In genomic region chr2:15166878-15167277, GRCh38 we compare ENCODE assay signal across 37 cellular contexts.
A peak's percentile ranks its signal among the peaks of the same experiment; 100 is the strongest.
DNase-seq lines count a peak whose midpoint lies in the region; ATAC-seq, FAIRE-seq and TF ChIP-seq lines count a peak whose summit lies in the region.
"Had no signal": no experiment of that assay in that cellular context is flagged by ENCODE, and none has a peak within 500 bp of the region (broad histone marks: within the 10 kb centered on the region; RNA-seq: fewer than 3 reads in every experiment).

No MANE protein-coding gene starts in this region.

- no peaks in the 10 kb centered on the region for H4K20me1 ChIP-seq in IMR-90 (ENCODE audit: insufficient read depth, low read length)
- no peaks in the 10 kb centered on the region for H4K20me1 ChIP-seq in K562 (replicated peaks; ENCODE audit: control insufficient read depth, insufficient read depth, low read length)
- H4K20me1 ChIP-seq: BLaER1; BLaER1 treated with 17β-estradiol and CSF1 and Interleukin-3, amounts not matched to agents 10 nM and 100 nM had no signal

- H3K4me3 ChIP-seq in IMR-90 (ENCODE audit: insufficient read depth, low read depth, low read length): no peak overlapping the region
- H3K4me3 ChIP-seq in K562: no peak overlapping the region
- H3K4me3 ChIP-seq in coronary artery: no peak overlapping the region
- H3K4me3 ChIP-seq: A549; BLaER1; BLaER1 treated with 17β-estradiol and CSF1 and Interleukin-3, amounts not matched to agents 10 nM and 100 nM had no signal

- no peak for DNase-seq in IMR-90
- DNase-seq in K562 (ENCODE audit: extremely low read depth in 1 of 4, low spot score in 3 of 4): no peak
- peak; percentile 53 for DNase-seq in coronary artery (ENCODE audit: low spot score)
- no peak for DNase-seq in nephron progenitor cell
- no peak for DNase-seq in activated CD4-positive, alpha-beta T cell treated with anti-CD3 and anti-CD28 coated beads for 48 hours
- no peak for DNase-seq in activated CD4-positive, alpha-beta T cell treated with anti-CD3 and anti-CD28 coated beads, Interleukin-2, amount 50 U/mL, for 48 hours
- DNase-seq in D341Med (ENCODE audit: low spot score): no peak
- DNase-seq: 8988T; ACHN; AML-193; BE2C; C1 segment of cervical spinal cord; Caco-2; Calu3; CD4-positive, alpha-beta memory T cell; CD4-positive, alpha-beta T cell; CD4-positive, CD25-positive, alpha-beta regulatory T cell; CD8-positive, alpha-beta memory T cell; CD8-positive, alpha-beta T cell; COR-L47; DMS 273 treated with DMSO at 0.1 percent for 48 hours; DMS153; DMS53; DMS79; DMS79 treated with DMSO at 0.1 percent for 48 hours; DND-41; EL had no signal

- H3K79me1 ChIP-seq in IMR-90 (ENCODE audit: low read depth in 1 of 2, low read length in 2 of 2): peaks cover 3 to 11% of the 10 kb centered on the region in 2 experiments; a peak in 1 of 4 replicates

- H2AFZ ChIP-seq in IMR-90 (replicated peaks; ENCODE audit: low read length, poor library complexity): no peak overlapping the region
- no peak overlapping the region for H2AFZ ChIP-seq in K562 (ENCODE audit: low read depth, low read length)

- H4K8ac ChIP-seq in IMR-90 (ENCODE audit: low read depth in 2 of 2, low read length in 2 of 2): no peak overlapping the region

- no peak overlapping the region for H3K56ac ChIP-seq in IMR-90 (ENCODE audit: extremely low read depth, insufficient read depth, low read length)

- TF ChIP-seq CTCF in IMR-90 (conservative IDR thresholded peaks at IDR 0.05; ENCODE audit: low read depth, low read length) (no peak), K562 (IDR thresholded peaks at IDR 0.05 in 2 of 3, conservative IDR thresholded peaks at IDR 0.05 in 1 of 3; ENCODE audit: insufficient read depth in 2 of 3, low read depth in 1 of 3, low read length in 3 of 3) (no peak), coronary artery (IDR thresholded peaks at IDR 0.05) (no peak), nephron progenitor cell (IDR thresholded peaks at IDR 0.05) (no peak)

- peaks cover 8% of the 10 kb centered on the region for H3K9me1 ChIP-seq in IMR-90 (ENCODE audit: insufficient read depth, low read length)
- no peaks in the 10 kb centered on the region for H3K9me1 ChIP-seq in K562 (ENCODE audit: control insufficient read depth, insufficient read depth, low read length)

- WGBS in IMR-90 (ENCODE audit: extremely low coverage in 2 of 2, insufficient read length in 1 of 2), 2 experiments: 88% methylated on average over 7 of the region's 12 CpGs; no CpG with 5 or more reads in 1 of the 2 experiments
- 86% methylated on average over 8 of the region's 12 CpGs for WGBS in K562 (ENCODE audit: insufficient coverage, low coverage, missing lambda C conversion rate)

- TF ChIP-seq RAD21 in IMR-90 (IDR thresholded peaks at IDR 0.05; ENCODE audit: low read length): no peak
- TF ChIP-seq RAD21 in K562 (CRISPR knock-in tag; conservative IDR thresholded peaks at IDR 0.05 in 1 of 2, IDR thresholded peaks at IDR 0.05 in 1 of 2): no peak

- no TSS peak for BruUV-seq in IMR-90 (replicated peaks; lab: Mats Ljungman, UMichigan)
- no TSS peak for BruUV-seq in K562 (replicated peaks; lab: Mats Ljungman, UMichigan)

- peak overlapping the region; percentile 40 for H3K27ac Mint-ChIP-seq in nephron progenitor cell
- H3K27ac Mint-ChIP-seq: B cell; CD14-positive monocyte; CD4-positive, alpha-beta memory T cell; CD4-positive, alpha-beta T cell; CD4-positive, CD25-positive, alpha-beta regulatory T cell; CD8-positive, alpha-beta T cell had no signal

- ATAC-seq in IMR-90 (ENCODE audit: low read depth) (no peak), K562 (no peak), HG02610 (IDR thresholded peaks at IDR 0.05; ENCODE audit: unreplicated experiment) (no peak)
- ATAC-seq: A549; CD8-positive, alpha-beta T cell had no signal

- intact Hi-C loops in IMR-90 (cut with micrococcal nuclease): loop anchor here (5.0 kb wide), 1 partner anchor 125 kb away; no protein-coding TSS in a partner anchor
- intact Hi-C loops in K562 (cut with micrococcal nuclease): loop anchor here (10.0 kb wide), 1 partner anchor 418 kb away; no protein-coding TSS in a partner anchor

- H2BK120ac ChIP-seq in IMR-90 (ENCODE audit: low read depth, low read length): no peak overlapping the region

- peaks cover 15% of the 10 kb centered on the region for H3K4me1 ChIP-seq in IMR-90 (ENCODE audit: control insufficient read depth, insufficient read depth, low read length)
- H3K4me1 ChIP-seq in K562 (replicated peaks in 1 of 2; ENCODE audit: control insufficient read depth in 2 of 2, insufficient read depth in 2 of 2, low read length in 2 of 2): no peaks in the 10 kb centered on the region
- H3K4me1 ChIP-seq: BLaER1 had no signal

- no peak for TF ChIP-seq POLR2A in IMR-90 (IDR thresholded peaks at IDR 0.05; ENCODE audit: low read depth, low read length)
- TF ChIP-seq POLR2A in K562 (conservative IDR thresholded peaks at IDR 0.05): no peak

- in situ Hi-C loops in IMR-90 (cut with MboI; ENCODE audit: low sequenced_read_pairs): no loop called here
- in situ Hi-C loops in K562 (cut with MboI): no loop called here

- H3K27ac ChIP-seq in IMR-90 (ENCODE audit: insufficient read depth, low read length) (no peak overlapping the region), K562 (ENCODE audit: extremely low read depth, low read depth, low read length) (no peak overlapping the region), coronary artery (no peak overlapping the region)
- H3K27ac ChIP-seq: 22Rv1; A549; BLaER1; BLaER1 treated with 17β-estradiol and CSF1 and Interleukin-3, amounts not matched to agents 10 nM and 100 nM; C4-2B had no signal

- no peak overlapping the region for H4K91ac ChIP-seq in IMR-90 (ENCODE audit: insufficient read depth, low read depth, low read length)

- H3K9ac ChIP-seq in IMR-90 (ENCODE audit: low read depth, low read length) (no peak overlapping the region), K562 (ENCODE audit: insufficient read depth in 1 of 2, low read depth in 2 of 2, low read length in 2 of 2) (no peak overlapping the region)
- H3K9ac ChIP-seq: BLaER1; BLaER1 treated with 17β-estradiol and CSF1 and Interleukin-3, amounts not matched to agents 10 nM and 100 nM had no signal

- no peak overlapping the region for H3K23ac ChIP-seq in IMR-90 (ENCODE audit: low read depth, low read length)

- H3K4me2 ChIP-seq in IMR-90 (ENCODE audit: low read depth, low read length) (no peak overlapping the region), K562 (ENCODE audit: insufficient read depth, low read length) (no peak overlapping the region)
- H3K4me2 ChIP-seq: A549; BLaER1; BLaER1 treated with 17β-estradiol and CSF1 and Interleukin-3, amounts not matched to agents 10 nM and 100 nM had no signal

- no peak overlapping the region for H4K5ac ChIP-seq in IMR-90 (ENCODE audit: low read depth, low read length)

- H3K36me3 ChIP-seq in IMR-90 (ENCODE audit: control insufficient read depth, insufficient read depth, low read length): no peaks in the 10 kb centered on the region; the same call in 1 of the 2 replicates
- H3K36me3 ChIP-seq in K562 (ENCODE audit: control insufficient read depth, insufficient read depth, low read length): peaks cover 43% of the 10 kb centered on the region; the same call in 2 of the 3 replicates
- H3K36me3 ChIP-seq: BE2C had no signal

- H3K4me3 Mint-ChIP-seq in nephron progenitor cell: no peak overlapping the region
- H3K4me3 Mint-ChIP-seq: B cell; CD14-positive monocyte; CD4-positive, alpha-beta memory T cell; CD4-positive, alpha-beta T cell; CD4-positive, CD25-positive, alpha-beta regulatory T cell; CD8-positive, alpha-beta memory T cell; CD8-positive, alpha-beta T cell had no signal

- peaks cover 37% of the 10 kb centered on the region for H3K4me1 Mint-ChIP-seq in nephron progenitor cell
- H3K4me1 Mint-ChIP-seq: B cell; CD14-positive monocyte; CD4-positive, alpha-beta memory T cell; CD8-positive, alpha-beta memory T cell had no signal

- H3K9me3 Mint-ChIP-seq in nephron progenitor cell: no peaks in the 10 kb centered on the region
- H3K9me3 Mint-ChIP-seq: CD14-positive monocyte; CD4-positive, alpha-beta memory T cell; CD4-positive, alpha-beta T cell; CD4-positive, CD25-positive, alpha-beta regulatory T cell; CD8-positive, alpha-beta memory T cell; CD8-positive, alpha-beta T cell had no signal

- 0 out of 2 replicates have a peak overlapping the region, but pooled peaks have one; percentile 17 for H2AK5ac ChIP-seq in IMR-90 (ENCODE audit: low read depth, low read length)

- H3K27me3 Mint-ChIP-seq in nephron progenitor cell (ENCODE audit: low read depth, poor library complexity): no peaks in the 10 kb centered on the region
- H3K27me3 Mint-ChIP-seq: B cell; CD4-positive, alpha-beta memory T cell; CD4-positive, alpha-beta T cell; CD4-positive, CD25-positive, alpha-beta regulatory T cell; CD8-positive, alpha-beta memory T cell had no signal

- H2AK9ac ChIP-seq in IMR-90 (replicated peaks; ENCODE audit: low read depth, low read length, poor library complexity): peak overlapping the region; percentile 13

- CTCF ChIA-PET in IMR-90 (lab: Yijun Ruan, JAX): no interaction called here
- CTCF ChIA-PET in K562 (lab: Yijun Ruan, JAX; ENCODE audit: low intra/inter-chr PET ratio): no interaction called here

- H2BK5ac ChIP-seq in IMR-90 (ENCODE audit: low read depth, low read length, poor library complexity, severe bottlenecking): no peak overlapping the region

- H3K79me2 ChIP-seq in K562 (ENCODE audit: control insufficient read depth, insufficient read depth, low read length): no peaks in the 10 kb centered on the region

- no peak for TF ChIP-seq EP300 in K562 (IDR thresholded peaks at IDR 0.05; ENCODE audit: low read length)

- H3K18ac ChIP-seq in IMR-90 (ENCODE audit: low read depth, low read length): no peak overlapping the region

- H3K27me3 ChIP-seq in IMR-90 (ENCODE audit: control insufficient read depth, insufficient read depth, low read length): no peaks in the 10 kb centered on the region
- no peaks in the 10 kb centered on the region for H3K27me3 ChIP-seq in K562 (ENCODE audit: control insufficient read depth in 2 of 2, insufficient read depth in 2 of 2, low read length in 2 of 2)
- H3K27me3 ChIP-seq: BE2C; BLaER1; BLaER1 treated with 17β-estradiol and CSF1 and Interleukin-3, amounts not matched to agents 10 nM and 100 nM had no signal

- dilution Hi-C loops in IMR-90 (cut with HindIII; ENCODE audit: low sequenced_read_pairs, unreplicated experiment): no loop called here

- H3K9me3 ChIP-seq in IMR-90 (ENCODE audit: control insufficient read depth, insufficient read depth, low read length) (no peaks in the 10 kb centered on the region), K562 (replicated peaks; ENCODE audit: control insufficient read depth, insufficient read depth, low read depth, low read length) (no peaks in the 10 kb centered on the region)
- H3K9me3 ChIP-seq: A549; BE2C; BLaER1; BLaER1 treated with 17β-estradiol and CSF1 and Interleukin-3, amounts not matched to agents 10 nM and 100 nM; Caco-2 had no signal

- no peak overlapping the region for H2BK20ac ChIP-seq in IMR-90 (ENCODE audit: low read depth, low read length)

- H3K4ac ChIP-seq in IMR-90 (ENCODE audit: low read depth, low read length): no peak overlapping the region

- peaks cover 48% of the 10 kb centered on the region for H3K36me3 Mint-ChIP-seq in nephron progenitor cell (ENCODE audit: low read depth)

- H3K14ac ChIP-seq in IMR-90 (replicated peaks; ENCODE audit: low read depth, low read length): no peak overlapping the region

- no peak for FAIRE-seq in K562 (lab: Jason Lieb, UNC)
- FAIRE-seq: A204.1, A549, D721Med had no signal

- POLR2A ChIA-PET in IMR-90 (lab: Charles Lee; ENCODE audit: unreplicated experiment) (no interaction called here), K562 (lab: Yijun Ruan, JAX) (no interaction called here)

- H2BK15ac ChIP-seq in IMR-90 (ENCODE audit: low read depth, low read length): no peak overlapping the region
